ENCODE assay signal across 16 cellular contexts in the genomic region with DNA sequence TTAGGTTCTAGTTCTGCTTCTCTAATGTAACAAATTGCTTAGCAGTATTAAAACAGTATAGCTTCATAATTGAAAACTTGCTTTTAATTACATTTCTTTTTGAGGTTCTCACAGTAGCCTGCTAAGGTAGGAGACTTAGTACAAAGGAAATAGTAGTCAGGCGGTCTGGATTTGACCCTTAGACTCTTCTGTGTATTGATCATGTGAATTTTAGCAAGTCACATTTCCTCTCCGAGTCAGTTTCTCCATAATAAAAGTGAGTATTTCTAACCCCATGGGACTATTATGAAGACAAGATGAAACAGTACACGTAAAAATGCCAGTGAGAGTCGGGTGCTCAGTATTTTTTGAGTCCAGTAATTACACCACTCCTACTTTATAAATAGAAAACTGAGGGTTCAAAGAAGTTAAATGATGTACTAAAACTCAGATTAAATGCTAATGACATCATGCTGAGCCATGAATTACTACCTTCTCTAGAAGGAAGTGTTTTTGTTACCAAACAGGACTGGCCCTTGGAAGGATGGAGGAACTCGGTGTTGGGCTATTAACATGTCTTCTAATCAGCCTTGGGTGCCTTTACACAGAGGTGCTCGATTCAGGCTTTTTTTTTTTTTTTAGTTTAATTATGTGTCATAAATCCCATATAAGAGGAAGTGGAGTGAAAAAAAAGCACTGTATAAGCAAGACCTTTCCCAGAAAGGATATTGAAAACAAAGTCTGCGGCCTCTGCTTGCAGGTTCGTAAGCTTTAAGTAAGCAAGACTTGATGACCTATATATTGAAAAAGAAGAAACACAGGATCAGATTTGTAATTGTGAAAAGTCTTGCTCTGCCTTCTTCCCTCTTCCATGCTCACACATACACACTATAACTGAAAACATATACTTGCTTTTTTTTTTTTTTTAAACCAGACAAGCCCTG.
"Had no signal": no experiment of that assay in that cellular context is flagged by ENCODE, and none has a peak within 500 bp of the region (broad histone marks: within the 10 kb centered on the region; RNA-seq: fewer than 3 reads in every experiment).

No MANE protein-coding gene starts in this region.

- H3K4me1 ChIP-seq: parathyroid adenoma, vagina had no signal

- H3K27me3 ChIP-seq: sigmoid colon, tibial artery, vagina had no signal

- H3K27ac Mint-ChIP-seq: activated CD4-positive, alpha-beta T cell treated with anti-CD3 and anti-CD28 coated beads, Interleukin-2, amount 10 ng/mL, durations not matched to agents 7 days and 5 days; activated naive CD4-positive, alpha-beta T cell treated with anti-CD3 and anti-CD28 coated beads, Interleukin-2, amount 50 U/mL, for 72 hours; naive thymus-derived CD8-positive, alpha-beta T cell had no signal

- H3K27me3 Mint-ChIP-seq: naive thymus-derived CD8-positive, alpha-beta T cell had no signal

- H3K4me3 Mint-ChIP-seq: activated CD4-positive, alpha-beta T cell treated with anti-CD3 and anti-CD28 coated beads, Interleukin-2, amount 10 ng/mL, durations not matched to agents 7 days and 5 days; naive thymus-derived CD8-positive, alpha-beta T cell had no signal

- H3K36me3 ChIP-seq: vagina had no signal

- H2AFZ ChIP-seq: parathyroid adenoma had no signal

- H3K9me3 Mint-ChIP-seq: activated CD4-positive, alpha-beta T cell treated with anti-CD3 and anti-CD28 coated beads, Interleukin-2, amount 10 ng/mL, durations not matched to agents 7 days and 5 days; activated naive CD4-positive, alpha-beta T cell treated with anti-CD3 and anti-CD28 coated beads, Interleukin-2, amount 50 U/mL, for 72 hours; naive thymus-derived CD8-positive, alpha-beta T cell had no signal

- H3K9ac ChIP-seq: parathyroid adenoma had no signal

- DNase-seq: activated CD4-positive, alpha-beta T cell treated with anti-CD3 and anti-CD28 coated beads, Interleukin-2, amount 10 ng/mL, durations not matched to agents 7 days and 5 days; activated gamma-delta T cell; activated T-cell treated with anti-CD3 and anti-CD28 coated beads for 4 hours; caudate nucleus; cortex of kidney; effector CD8-positive, alpha-beta T cell; head of caudate nucleus; mammary epithelial cell; naive thymus-derived CD8-positive, alpha-beta T cell; sigmoid colon; stimulated activated CD4-positive, alpha-beta T cell treated with anti-CD3 and anti-CD28 coated beads, Interleukin-1b, Interleukin-23, amount 100 ng/mL, for 48 hours; tibial artery; WERI-Rb-1 had no signal

- H3K9me3 ChIP-seq: sigmoid colon, tibial artery, vagina had no signal

- ATAC-seq: activated naive CD4-positive, alpha-beta T cell treated with anti-CD3 and anti-CD28 coated beads, Interleukin-2, amount 50 U/mL, for 72 hours; naive thymus-derived CD8-positive, alpha-beta T cell had no signal

- H3K79me2 ChIP-seq: parathyroid adenoma had no signal

- H3K27ac ChIP-seq: parathyroid adenoma, sigmoid colon, tibial artery, vagina, WERI-Rb-1 had no signal

- H3K4me3 ChIP-seq: sigmoid colon, tibial artery, vagina had no signal
